19 cellular contexts compared by ENCODE assay signal in the genomic region with DNA sequence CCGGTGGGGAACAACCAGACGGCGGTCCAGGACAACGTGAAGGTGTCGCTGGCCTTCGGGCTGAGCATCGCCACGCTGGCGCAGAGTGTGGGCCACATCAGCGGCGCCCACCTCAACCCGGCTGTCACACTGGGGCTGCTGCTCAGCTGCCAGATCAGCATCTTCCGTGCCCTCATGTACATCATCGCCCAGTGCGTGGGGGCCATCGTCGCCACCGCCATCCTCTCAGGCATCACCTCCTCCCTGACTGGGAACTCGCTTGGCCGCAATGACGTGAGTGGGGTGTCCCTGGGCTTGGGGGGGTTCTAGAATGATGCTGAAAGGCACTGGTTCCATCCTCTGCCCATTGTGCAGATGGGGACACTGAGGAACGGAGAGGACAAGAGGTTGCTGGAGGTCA. TPM values are rescaled to one million over a fixed set of nuclear protein-coding genes. Genes with fewer than 3 reads are reported as not detected.
DNase-seq lines count a peak whose midpoint lies in the region; ATAC-seq and TF ChIP-seq lines count a peak whose summit lies in the region.
"Had no signal": no experiment of that assay in that cellular context is flagged by ENCODE, and none has a peak within 500 bp of the region (broad histone marks: within the 10 kb centered on the region; RNA-seq: fewer than 3 reads in every experiment).

No MANE protein-coding gene starts in this region.

- intact Hi-C loops in stomach (cut with DNase I; ENCODE audit: low total_unique reads), result no loop called here

- peak overlapping the region in 4 of 11 experiments; percentile 9 to 48 (median 32); a peak in 5 of 22 replicates for H3K27ac ChIP-seq in BLaER1 treated with 17β-estradiol and CSF1 and Interleukin-3, amounts not matched to agents 10 nM and 100 nM
- H3K27ac ChIP-seq in duodenal mucosa (ENCODE audit: low read depth, low read length) (no peak overlapping the region), muscle layer of colon (ENCODE audit: low read depth, low read length) (peak overlapping the region; percentile 73), stomach (peak overlapping the region in 4 of 5 donors; percentile 22 to 82 (median 70))

- WGBS in stomach, 5 donors, result 71 to 93% (median 88%) methylated on average over 8 to 22 of the region's 22 CpGs

- 0 out of 20 replicates have a peak overlapping the region, but pooled peaks of 2 of the 10 experiments have one; percentile 8 to 23 for H3K4me3 ChIP-seq in BLaER1 treated with 17β-estradiol and CSF1 and Interleukin-3, amounts not matched to agents 10 nM and 100 nM
- peak overlapping the region; percentile 67 to 77 for H3K4me3 ChIP-seq in duodenal mucosa (ENCODE audit: low read depth in 1 of 2, low read length in 2 of 2)
- H3K4me3 ChIP-seq in muscle layer of colon (ENCODE audit: low read depth in 1 of 2, low read length in 2 of 2), result peak overlapping the region; percentile 31 to 91
- H3K4me3 ChIP-seq in stomach, result peak overlapping the region; percentile 34 to 46 (median 43)

- DNase-seq in stomach, result no peak
- no peak for DNase-seq in D341Med (ENCODE audit: low spot score)
- DNase-seq: activated CD4-positive, alpha-beta T cell treated with anti-CD3 and anti-CD28 coated beads, Interleukin-2, amount 10 ng/mL, durations not matched to agents 7 days and 5 days; activated naive CD4-positive, alpha-beta T cell treated with anti-CD3 and anti-CD28 coated beads, Interleukin-2, amount 50 U/mL, for 16 hours; Caco-2; effector CD4-positive, alpha-beta T cell; H9; NCI-H2107; NCI-H526 treated with DMSO at 0.1 percent for 48 hours; PC-3 had no signal

- no peak for TF ChIP-seq EP300 in stomach (IDR thresholded peaks at IDR 0.05)

- H3K9me3 ChIP-seq in BLaER1 treated with 17β-estradiol and CSF1 and Interleukin-3, amounts not matched to agents 10 nM and 100 nM (replicated peaks in 1 of 11), result no peaks in the 10 kb centered on the region
- H3K9me3 ChIP-seq in duodenal mucosa (ENCODE audit: control insufficient read depth in 1 of 2, low read length in 2 of 2) (no peaks in the 10 kb centered on the region), muscle layer of colon (ENCODE audit: low read length) (no peaks in the 10 kb centered on the region), stomach (no peaks in the 10 kb centered on the region)
- H3K9me3 ChIP-seq: Caco-2 had no signal

- no peak for TF ChIP-seq POLR2A in stomach (IDR thresholded peaks at IDR 0.05)

- peak overlapping the region in 5 of 11 experiments; percentile 7 to 56 (median 16); a peak in 7 of 22 replicates for H3K9ac ChIP-seq in BLaER1 treated with 17β-estradiol and CSF1 and Interleukin-3, amounts not matched to agents 10 nM and 100 nM
- H3K9ac ChIP-seq in duodenal mucosa (ENCODE audit: low read depth in 1 of 2, low read length in 2 of 2), result peak overlapping the region; percentile 44 to 53
- H3K9ac ChIP-seq in muscle layer of colon (ENCODE audit: low read length), result peak overlapping the region; percentile 38

- H4K20me1 ChIP-seq in BLaER1 treated with 17β-estradiol and CSF1 and Interleukin-3, amounts not matched to agents 10 nM and 100 nM, result peaks cover 0 to 23% (median 0%) of the 10 kb centered on the region in 11 experiments; a peak in 3 of 22 replicates

- H3K27me3 ChIP-seq in BLaER1 treated with 17β-estradiol and CSF1 and Interleukin-3, amounts not matched to agents 10 nM and 100 nM, result 0 out of 22 replicates have a peak, but pooled peaks cover 0 to 5% (median 0%) of the 10 kb centered on the region in 11 experiments
- H3K27me3 ChIP-seq in duodenal mucosa (ENCODE audit: control insufficient read depth in 1 of 2, insufficient read depth in 2 of 2, low read length in 2 of 2) (no peaks in the 10 kb centered on the region), muscle layer of colon (ENCODE audit: control insufficient read depth in 1 of 2, insufficient read depth in 2 of 2, low read length in 2 of 2) (no peaks in the 10 kb centered on the region), stomach (peaks cover 0 to 7% (median 0%) of the 10 kb centered on the region in 3 donors)

- H3K36me3 ChIP-seq in BLaER1 treated with 17β-estradiol and CSF1 and Interleukin-3, amounts not matched to agents 10 nM and 100 nM, result no peaks in the 10 kb centered on the region
- H3K36me3 ChIP-seq in duodenal mucosa (ENCODE audit: control insufficient read depth in 1 of 2, insufficient read depth in 2 of 2, low read length in 2 of 2) (no peaks in the 10 kb centered on the region), muscle layer of colon (ENCODE audit: insufficient read depth, low read length) (no peaks in the 10 kb centered on the region), stomach (no peaks in the 10 kb centered on the region)

- H3K4me1 ChIP-seq in BLaER1 treated with 17β-estradiol and CSF1 and Interleukin-3, amounts not matched to agents 10 nM and 100 nM, result peaks cover 52 to 77% (median 71%) of the 10 kb centered on the region in 10 experiments
- peaks cover 49 to 93% of the 10 kb centered on the region in 2 donors for H3K4me1 ChIP-seq in duodenal mucosa (ENCODE audit: control insufficient read depth in 1 of 2, insufficient read depth in 2 of 2, low read length in 2 of 2)
- H3K4me1 ChIP-seq in muscle layer of colon (ENCODE audit: insufficient read depth, low read length), result peaks cover 64% of the 10 kb centered on the region
- H3K4me1 ChIP-seq in stomach, result peaks cover 10 to 64% (median 35%) of the 10 kb centered on the region in 4 donors

- ATAC-seq in GM21367 (IDR thresholded peaks at IDR 0.05; ENCODE audit: unreplicated experiment) (no peak), HG02678 (IDR thresholded peaks at IDR 0.05; ENCODE audit: unreplicated experiment) (no peak), HG03342 (IDR thresholded peaks at IDR 0.05; ENCODE audit: unreplicated experiment) (no peak)
- ATAC-seq: PC-3 had no signal

- peak overlapping the region; percentile 59 to 93 (median 85) for H3K4me2 ChIP-seq in BLaER1 treated with 17β-estradiol and CSF1 and Interleukin-3, amounts not matched to agents 10 nM and 100 nM

- no peak for TF ChIP-seq CTCF in stomach (IDR thresholded peaks at IDR 0.05)

RNA-seq across cellular contexts. Expression of gene AQP1, which starts 0.4 kb away (rescaled TPM):
- 100 to 1,000 TPM in 1 of 5 donors, 10 to 100 TPM in 4; 38.2 to 158 (median 64.6) TPM for total RNA-seq in stomach
- 10 to 100 TPM in 1 of 3 donors, 1 to 10 TPM in 2; 3.8 to 83.6 (median 8.7) TPM for polyA plus RNA-seq in stomach

RNA-seq across cellular contexts. Expression of gene GHRHR, which starts 51.7 kb away (rescaled TPM):
- not detected for total RNA-seq in stomach
- under 1 TPM in 1 of 3 donors, not detected in 2; 0.33 TPM for polyA plus RNA-seq in stomach
- total RNA-seq: activated CD4-positive, alpha-beta T cell treated with anti-CD3 and anti-CD28 coated beads, Interleukin-2, amount 10 ng/mL, durations not matched to agents 7 days and 5 days; Caco-2; mesenteric fat pad; osteoblast; PC-3 had no signal
- polyA plus RNA-seq: AG04450 had no signal
